8 cellular contexts compared by ENCODE assay signal in the genomic region with DNA sequence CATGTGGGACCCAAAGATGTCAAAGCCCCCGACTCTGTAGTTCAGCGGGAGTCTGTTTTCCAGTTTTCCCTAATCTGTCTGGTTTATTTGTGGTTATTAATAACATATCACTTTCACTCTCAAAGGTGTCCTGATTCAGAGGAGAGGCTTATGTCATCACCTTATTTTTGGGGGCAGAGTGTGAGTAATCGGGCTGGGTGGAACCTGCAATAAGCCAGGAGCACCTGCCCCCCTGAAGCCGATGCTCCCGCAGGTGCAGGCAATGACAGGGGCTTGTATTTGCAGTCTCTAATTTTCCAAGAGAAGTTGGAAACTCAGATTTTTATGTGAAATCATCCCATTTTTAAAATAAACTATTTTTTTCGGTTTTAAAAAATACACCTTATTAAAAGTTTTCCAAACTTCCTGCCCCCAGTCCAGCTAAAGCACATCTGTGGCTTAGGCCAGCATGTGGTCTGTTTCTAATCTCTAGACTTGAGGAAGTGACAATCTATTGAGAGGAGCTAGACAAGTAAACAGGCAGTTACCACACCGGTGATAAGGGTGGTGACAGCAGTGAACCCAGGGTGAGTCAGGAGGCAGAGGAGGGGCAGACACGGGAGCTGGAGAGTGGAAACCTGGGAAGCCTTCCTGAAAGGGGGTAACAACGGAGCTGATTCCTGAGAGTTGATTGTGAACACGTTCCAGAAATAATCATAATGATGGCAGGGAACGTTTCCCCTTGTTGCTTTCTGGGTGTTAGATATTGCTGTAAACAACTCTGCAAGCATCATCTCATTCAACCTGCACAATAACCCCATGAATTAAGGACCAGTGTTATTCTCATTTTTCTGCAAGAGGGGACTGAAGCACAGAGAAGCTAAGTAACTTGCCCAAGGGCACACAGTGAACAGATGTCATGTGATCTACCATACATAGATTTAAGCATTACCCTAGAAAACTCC. TPM values are rescaled to one million over a fixed set of nuclear protein-coding genes. Genes with fewer than 3 reads are reported as not detected.
DNase-seq lines count a peak whose midpoint lies in the region; ATAC-seq, FAIRE-seq and TF ChIP-seq lines count a peak whose summit lies in the region.

No MANE protein-coding gene starts in this region.

- no peak overlapping the region for H3K27ac ChIP-seq in prostate gland

- no peaks in the 10 kb centered on the region for H3K9me3 Mint-ChIP-seq in activated CD4-positive, alpha-beta memory T cell treated with anti-CD3 and anti-CD28 coated beads for 36 hours

- H3K27ac Mint-ChIP-seq in activated CD4-positive, alpha-beta memory T cell treated with anti-CD3 and anti-CD28 coated beads for 36 hours = peak overlapping the region; percentile 66

- peak; percentile 67 for FAIRE-seq in GM12892 (lab: Jason Lieb, UNC)
- FAIRE-seq in D721Med (lab: Jason Lieb, UNC) = no peak

- 76% methylated on average over 11 of the region's 11 CpGs for WGBS in prostate gland

- peak; percentile 63 for ATAC-seq in GM21786 (IDR thresholded peaks at IDR 0.05; ENCODE audit: unreplicated experiment)

- H3K36me3 Mint-ChIP-seq in activated CD4-positive, alpha-beta memory T cell treated with anti-CD3 and anti-CD28 coated beads for 36 hours = no peaks in the 10 kb centered on the region

- H3K4me3 Mint-ChIP-seq in activated CD4-positive, alpha-beta memory T cell treated with anti-CD3 and anti-CD28 coated beads for 36 hours = no peak overlapping the region

- POLR2A ChIA-PET in activated CD4-positive, alpha-beta memory T cell treated with anti-CD3 and anti-CD28 coated beads for 36 hours (lab: Charles Lee) = interaction anchor here (0.6 to 13.1 kb wide), 7 partner anchors 9 to 166 kb away, joined by 3 to 263 read pairs (median 3); partner anchors contain the start of gene BHLHE40

- no peak overlapping the region for H3K4me3 ChIP-seq in prostate gland

- H3K27me3 Mint-ChIP-seq in activated CD4-positive, alpha-beta memory T cell treated with anti-CD3 and anti-CD28 coated beads for 36 hours = no peaks in the 10 kb centered on the region

- peaks cover 77% of the 10 kb centered on the region for H3K4me1 Mint-ChIP-seq in activated CD4-positive, alpha-beta memory T cell treated with anti-CD3 and anti-CD28 coated beads for 36 hours (ENCODE audit: low read depth)

- no peaks in the 10 kb centered on the region for H3K36me3 ChIP-seq in prostate gland

- no peaks in the 10 kb centered on the region for H3K4me1 ChIP-seq in prostate gland (replicated peaks)

- TF ChIP-seq CTCF in prostate gland (IDR thresholded peaks at IDR 0.05) (no peak), D721Med (IDR thresholded peaks at IDR 0.05; ENCODE audit: insufficient read depth, missing control alignments) (no peak)

- intact Hi-C loops in activated CD4-positive, alpha-beta memory T cell treated with anti-CD3 and anti-CD28 coated beads for 36 hours (cut with micrococcal nuclease) = no loop called here
- intact Hi-C loops in prostate gland (cut with DNase I) = no loop called here

- H3K27me3 ChIP-seq in prostate gland (replicated peaks; ENCODE audit: insufficient read depth) = no peaks in the 10 kb centered on the region

- CTCF ChIA-PET in activated CD4-positive, alpha-beta memory T cell treated with anti-CD3 and anti-CD28 coated beads for 36 hours (lab: Charles Lee) = interaction anchor here (0.8 to 9.8 kb wide), 5 partner anchors 8 to 305 kb away, joined by 3 to 181 read pairs (median 5); partner anchors contain the start of gene BHLHE40

- DNase-seq in GM12892 (ENCODE audit: insufficient read length) (no peak), LHCN-M2 (ENCODE audit: low read depth) (peak; percentile 25), hepatic stellate cell (ENCODE audit: low spot score) (peak; percentile 29), ureter (ENCODE audit: low spot score) (peak; percentile 75), prostate gland (ENCODE audit: low spot score) (no peak), D721Med (ENCODE audit: insufficient read length, low spot score) (no peak)
- peak; percentile 69 for DNase-seq in activated CD4-positive, alpha-beta memory T cell treated with anti-CD3 and anti-CD28 coated beads for 36 hours

- no peaks in the 10 kb centered on the region for H3K9me3 ChIP-seq in prostate gland

- TF ChIP-seq POLR2A in GM12892 (IDR thresholded peaks at IDR 0.05; ENCODE audit: low read depth, low read length) (no peak), prostate gland (IDR thresholded peaks at IDR 0.05) (no peak)

RNA-seq across cellular contexts. Expression of gene BHLHE40, which starts 37.3 kb away (rescaled TPM):
- polyA plus RNA-seq in GM12892 (2012; ENCODE audit: missing spikeins) = 117 TPM
- 19.8 and 21.0 TPM in 2 replicates for total RNA-seq in LHCN-M2 (2014; rRNA removed)
- polyA plus RNA-seq in LHCN-M2 (2012) = 32.6 TPM
- total RNA-seq in activated CD4-positive, alpha-beta memory T cell treated with anti-CD3 and anti-CD28 coated beads for 36 hours = 100 to 1,000 TPM; 188 to 195 TPM
- total RNA-seq in ureter = 206 TPM
- total RNA-seq in prostate gland = 10 to 100 TPM; 32.3 to 52.0 TPM

Comparison
In these comparisons a context has a peak if more than half of its experiments do, and no peak if none do; other contexts are left out.
1. DNase-seq: peak in LHCN-M2 (single experiment), activated CD4-positive, alpha-beta memory T cell treated with anti-CD3 and anti-CD28 coated beads for 36 hours (single experiment), hepatic stellate cell (single experiment) and ureter (single experiment); none in GM12892 (single experiment), prostate gland (single experiment) and D721Med (single experiment).